16 cellular contexts compared by ENCODE assay signal in the genomic region with DNA sequence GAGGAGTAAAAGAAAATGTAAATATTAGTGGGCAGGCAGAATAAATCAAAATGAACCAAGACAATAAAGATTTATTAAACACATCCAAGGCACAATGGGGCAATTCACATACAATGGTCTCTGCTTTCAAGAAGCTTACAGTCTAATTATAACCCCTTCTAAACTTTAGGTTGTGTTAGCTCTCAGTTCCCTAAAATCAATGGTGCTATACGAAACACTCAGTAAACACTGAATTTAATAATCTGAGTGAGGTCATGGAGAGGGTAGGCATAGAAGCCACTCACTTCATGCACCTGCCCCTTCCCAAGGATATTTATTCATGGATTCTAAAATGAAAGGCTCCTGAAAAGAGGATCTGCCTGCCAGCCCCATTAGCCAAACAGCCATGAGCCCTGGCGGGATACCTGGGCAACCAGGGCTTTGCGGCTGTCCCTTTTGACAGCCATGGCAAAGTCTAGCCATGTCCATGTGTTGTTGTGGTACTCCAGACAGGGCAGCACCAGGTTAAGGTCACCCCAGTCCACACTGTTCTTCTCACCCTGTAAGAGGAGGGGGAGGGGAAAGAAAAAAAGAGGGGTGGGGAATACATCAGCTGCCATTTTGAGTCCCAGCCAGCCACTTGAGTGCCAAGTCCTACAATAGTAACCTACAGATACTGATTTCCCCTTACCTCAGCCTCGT.
"Had no signal": no experiment of that assay in that cellular context is flagged by ENCODE, and none has a peak within 500 bp of the region (broad histone marks: within the 10 kb centered on the region; RNA-seq: fewer than 3 reads in every experiment).

No MANE protein-coding gene starts in this region.

- H3K4me3 ChIP-seq: heart right ventricle, lower lobe of right lung had no signal

- H2AFZ ChIP-seq: parathyroid adenoma had no signal

- H3K9me3 Mint-ChIP-seq: effector memory CD8-positive, alpha-beta T cell; naive thymus-derived CD8-positive, alpha-beta T cell; T-helper 2 cell treated with Interferon-gamma antibody and Interleukin-4, amounts not matched to agents 5 μg/mL and 100 μg/mL, for 36 hours had no signal

- H3K27me3 Mint-ChIP-seq: effector memory CD8-positive, alpha-beta T cell; naive thymus-derived CD8-positive, alpha-beta T cell had no signal

- H3K79me2 ChIP-seq: parathyroid adenoma had no signal

- DNase-seq: activated CD4-positive, alpha-beta T cell treated with anti-CD3 and anti-CD28 coated beads, Interleukin-2, amount 50 U/mL, for 1 hour; activated CD8-positive, alpha-beta memory T cell treated with anti-CD3 and anti-CD28 coated beads for 24 hours; activated naive CD4-positive, alpha-beta T cell treated with anti-CD3 and anti-CD28 coated beads, Interleukin-2, amount 50 U/mL, for 16 hours; dermis blood vessel endothelial cell; effector memory CD8-positive, alpha-beta T cell; heart right ventricle; left cardiac atrium; lower lobe of right lung; naive thymus-derived CD8-positive, alpha-beta T cell; stimulated activated CD4-positive, alpha-beta T cell treated with anti-CD3 and anti-CD28 coated beads, Interleukin-2, amount 100 ng/mL, for 48 hours; stimulated activated naive CD8-positive, alpha-beta T cell treated with anti-CD3 and anti-CD28 coated beads, Interleukin-15, Interleukin-2, amounts not matched to agents 100 U/mL and 50 U/mL, for 24 hours; SW 1271; trophoblast cell had no signal

- H3K4me1 ChIP-seq: heart right ventricle, lower lobe of right lung, parathyroid adenoma had no signal

- ATAC-seq: effector memory CD8-positive, alpha-beta T cell; left cardiac atrium; lower lobe of right lung; naive thymus-derived CD8-positive, alpha-beta T cell; stimulated activated naive CD8-positive, alpha-beta T cell treated with anti-CD3 and anti-CD28 coated beads, Interleukin-15, Interleukin-2, amounts not matched to agents 100 U/mL and 50 U/mL, for 24 hours had no signal

- H3K27me3 ChIP-seq: heart right ventricle had no signal

- H3K9ac ChIP-seq: parathyroid adenoma had no signal

- H3K9me3 ChIP-seq: heart right ventricle, lower lobe of right lung had no signal

- H3K27ac Mint-ChIP-seq: T-helper 2 cell treated with Interferon-gamma antibody and Interleukin-4, amounts not matched to agents 5 μg/mL and 100 μg/mL, for 36 hours had no signal

- H3K27ac ChIP-seq: epithelial cell of prostate, heart right ventricle, lower lobe of right lung, parathyroid adenoma had no signal

- H3K4me3 Mint-ChIP-seq: effector memory CD8-positive, alpha-beta T cell; naive thymus-derived CD8-positive, alpha-beta T cell; T-helper 2 cell treated with Interferon-gamma antibody and Interleukin-4, amounts not matched to agents 5 μg/mL and 100 μg/mL, for 36 hours had no signal
